ENCODE assay signal across 12 cellular contexts in the genomic region with DNA sequence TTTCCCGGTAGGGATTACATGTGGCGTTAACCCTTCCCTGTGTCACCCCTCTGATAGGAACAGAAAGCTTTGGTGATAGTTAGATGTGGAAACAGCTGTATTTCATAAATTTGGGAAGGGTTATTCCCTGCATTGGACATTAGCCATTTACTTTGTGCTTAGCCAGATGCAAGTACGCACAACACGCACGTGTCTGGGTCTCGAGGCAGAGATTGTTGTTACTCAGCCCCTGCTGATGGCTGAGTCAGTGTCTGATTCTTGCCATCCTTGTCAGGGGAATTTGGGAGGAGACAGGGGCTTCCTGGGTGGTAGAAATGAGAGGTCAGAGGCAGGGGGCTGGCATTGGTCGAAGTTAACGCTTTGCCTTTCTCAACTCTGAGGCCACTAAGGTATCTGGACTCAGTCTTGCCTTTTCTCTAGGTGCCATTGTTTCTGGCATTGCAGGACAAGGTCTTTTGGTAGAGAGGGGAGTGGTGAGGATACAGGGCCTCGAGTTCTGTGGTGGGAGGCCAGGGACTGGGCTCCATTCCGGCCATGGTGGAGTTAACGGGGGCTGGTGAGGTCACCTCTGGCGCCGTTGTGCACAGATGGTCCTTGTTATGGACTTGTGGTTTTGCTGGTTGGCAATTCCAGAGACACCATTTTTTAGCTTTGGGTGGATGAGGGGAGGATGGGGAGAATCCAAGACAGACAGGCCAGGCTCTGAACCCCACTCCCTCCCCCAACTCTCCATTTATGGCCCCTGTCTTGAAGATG. TPM values are rescaled to one million over a fixed set of nuclear protein-coding genes. Genes with fewer than 3 reads are reported as not detected.
DNase-seq lines count a peak whose midpoint lies in the region; ATAC-seq and TF ChIP-seq lines count a peak whose summit lies in the region.
"Had no signal": no experiment of that assay in that cellular context is flagged by ENCODE, and none has a peak within 500 bp of the region (broad histone marks: within the 10 kb centered on the region; RNA-seq: fewer than 3 reads in every experiment).

No MANE protein-coding gene starts in this region.

- H3K27ac ChIP-seq in left lung = peak overlapping the region in 1 of 2 donors; percentile 74
- H3K27ac ChIP-seq in suprapubic skin = peak overlapping the region; percentile 52

- H3K4me3 ChIP-seq in left lung (no peak overlapping the region), suprapubic skin (no peak overlapping the region)
- H3K4me3 ChIP-seq: GM12878 had no signal

- ATAC-seq in left lung (peak; percentile 68), GM18873 (IDR thresholded peaks at IDR 0.05; ENCODE audit: low FRiP score, unreplicated experiment) (no peak)
- ATAC-seq: activated CD8-positive, alpha-beta memory T cell treated with anti-CD3 and anti-CD28 coated beads, Interleukin-2, amount 10 ng/mL, durations not matched to agents 7 days and 5 days; GM12878 had no signal

- no peak for TF ChIP-seq POLR2A in suprapubic skin (IDR thresholded peaks at IDR 0.05)

- H3K4me1 ChIP-seq in left lung (peaks cover 0 to 4% of the 10 kb centered on the region in 2 donors), suprapubic skin (peaks cover 43% of the 10 kb centered on the region)

- H3K9me3 ChIP-seq in left lung (no peaks in the 10 kb centered on the region), suprapubic skin (no peaks in the 10 kb centered on the region)

- intact Hi-C loops in left lung (cut with DNase I) = no loop called here

- TF ChIP-seq CTCF in left lung (IDR thresholded peaks at IDR 0.05) (no peak), suprapubic skin (IDR thresholded peaks at IDR 0.05) (no peak)

- WGBS in suprapubic skin = 70% methylated on average over 13 of the region's 13 CpGs

- no peak for TF ChIP-seq EP300 in suprapubic skin (IDR thresholded peaks at IDR 0.05)

- DNase-seq in GM04503 (ENCODE audit: low read depth) (peak; percentile 94), dedifferentiated amniotic fluid mesenchymal stem cell (ENCODE audit: extremely low spot score) (peak; percentile 86), left lung (peak in 1 of 2 donors; percentile 59), suprapubic skin (ENCODE audit: low spot score in 2 of 2) (peak; percentile 86 to 90), GOT3 (lab: John Stamatoyannopoulos, UW) (no peak), AML-193 (lab: John Stamatoyannopoulos, UW) (no peak), HUDEP-2 (lab: John Stamatoyannopoulos, UW; ENCODE audit: unreplicated experiment in 76 of 76) (no peak)
- DNase-seq: activated CD8-positive, alpha-beta memory T cell treated with anti-CD3 and anti-CD28 coated beads, Interleukin-2, amount 10 ng/mL, durations not matched to agents 7 days and 5 days; COR-L47; NCI-H1694 treated with DMSO at 0.1 percent for 48 hours had no signal

- H3K36me3 ChIP-seq in left lung = peaks cover 0 to 6% of the 10 kb centered on the region in 2 donors
- H3K36me3 ChIP-seq in suprapubic skin = peaks cover 41% of the 10 kb centered on the region

- H3K27me3 ChIP-seq in left lung (no peaks in the 10 kb centered on the region), suprapubic skin (no peaks in the 10 kb centered on the region)

RNA-seq across cellular contexts. Expression of a gene that starts 8.2 kb away (rescaled TPM):
- total RNA-seq in left lung (100 to 1,000 TPM; 300 to 606 TPM), suprapubic skin (100 to 1,000 TPM in 2 of 4 donors, 10 to 100 TPM in 2; 71.4 to 175 (median 120) TPM)
- total RNA-seq: activated CD8-positive, alpha-beta memory T cell treated with anti-CD3 and anti-CD28 coated beads, Interleukin-2, amount 10 ng/mL, durations not matched to agents 7 days and 5 days had no signal

RNA-seq across cellular contexts. Expression of a gene that starts 21.6 kb away (rescaled TPM):
- 10 to 100 TPM; 18.8 to 30.9 TPM for total RNA-seq in left lung
- 10 to 100 TPM; 12.1 to 19.7 (median 18.1) TPM for total RNA-seq in suprapubic skin
- total RNA-seq: GM12878 had no signal

Comparison
In these comparisons a context has a peak if more than half of its experiments do, and no peak if none do; other contexts are left out.
1. DNase-seq: peak in GM04503 (single experiment), dedifferentiated amniotic fluid mesenchymal stem cell (single experiment) and suprapubic skin (2 of 2); none in GOT3 (single experiment), AML-193 (0 of 2) and HUDEP-2 (0 of 76).